In the genomic region with DNA sequence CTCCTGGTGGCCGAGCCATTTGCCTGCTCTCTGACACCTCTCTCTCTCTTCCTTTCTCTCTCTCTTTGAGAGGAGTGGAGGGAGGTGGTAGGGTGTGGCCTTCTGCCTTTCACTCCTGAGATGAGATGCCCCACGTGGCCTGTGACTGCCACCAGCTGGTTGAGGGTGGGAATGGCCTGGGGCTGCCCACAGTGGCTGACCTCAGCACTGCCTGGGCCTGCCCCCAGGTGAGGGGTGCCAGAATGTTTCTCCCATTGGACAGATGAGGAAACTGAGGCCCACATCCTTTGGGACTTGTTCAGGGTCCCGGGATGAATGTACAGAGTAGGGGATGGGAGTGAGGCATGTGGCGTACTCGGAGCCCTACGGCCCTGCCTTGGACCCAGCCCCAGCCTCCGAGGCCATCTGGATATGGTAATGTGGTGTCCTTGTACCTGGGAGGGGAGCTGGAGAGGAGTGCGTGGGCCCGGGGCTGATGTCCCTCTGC, we compare ENCODE assay signal across 6 cellular contexts. TPM values are rescaled to one million over a fixed set of nuclear protein-coding genes. Genes with fewer than 3 reads are reported as not detected.
A peak's percentile ranks its signal among the peaks of the same experiment; 100 is the strongest.
DNase-seq lines count a peak whose midpoint lies in the region; ATAC-seq, FAIRE-seq and TF ChIP-seq lines count a peak whose summit lies in the region.

No MANE protein-coding gene starts in this region.

- no peak overlapping the region for H3K23ac ChIP-seq in H1 (ENCODE audit: insufficient read length)

- no peak overlapping the region for H2BK15ac ChIP-seq in H1 (ENCODE audit: low read length)

- no peak overlapping the region for H2BK20ac ChIP-seq in H1 (ENCODE audit: low read length)

- no peak overlapping the region for H2BK120ac ChIP-seq in H1 (replicated peaks; ENCODE audit: low read depth, low read length)

- no peak overlapping the region for H3K4ac ChIP-seq in H1 (replicated peaks; ENCODE audit: insufficient read length, low read depth, low read length)

- no peak for FAIRE-seq in H1 (lab: Jason Lieb, UNC)

- POLR2A ChIA-PET in H1 (lab: Charles Lee; ENCODE audit: partially characterized antibody), result interaction anchor here (1.1 to 3.1 kb wide), 3 partner anchors 9 to 12 kb away, joined by 3 to 11 read pairs (median 4); no protein-coding TSS in a partner anchor

- no peak overlapping the region for H3K14ac ChIP-seq in H1 (ENCODE audit: insufficient read length)

- DNase-seq in SKM-1 treated with dmso at 0.1 percent for 144 hours (lab: John Stamatoyannopoulos, UW; ENCODE audit: unreplicated experiment) (peak; percentile 42), SKM-1 (lab: John Stamatoyannopoulos, UW; ENCODE audit: unreplicated experiment) (no peak), RPMI8226 (peak; percentile 87), H1 (ENCODE audit: low read depth in 1 of 2, low spot score in 2 of 2) (peak in 1 of 2 experiments; percentile 72)
- DNase-seq in stimulated activated CD4-positive, alpha-beta T cell treated with anti-CD3 and anti-CD28 coated beads, Interleukin-12 subunit alpha, Interleukin-12 subunit beta, amount 100 ng/mL, for 4 hours, result peak; percentile 28

- no peaks in the 10 kb centered on the region for H3K9me3 ChIP-seq in H1 (ENCODE audit: insufficient read depth in 2 of 2, low read depth in 1 of 2, low read length in 1 of 2)

- no peak overlapping the region for H3K4me2 ChIP-seq in H1 (ENCODE audit: insufficient read depth in 1 of 2, low read depth in 2 of 2, low read length in 2 of 2)

- peak; percentile 68 to 89 (median 77) for TF ChIP-seq CTCF in H1 (IDR thresholded peaks at IDR 0.05; ENCODE audit: control extremely low read depth in 1 of 3, insufficient read depth in 1 of 3, low read depth in 1 of 3, low read length in 3 of 3)

- no peak overlapping the region for H4K91ac ChIP-seq in H1 (replicated peaks; ENCODE audit: insufficient read length, low read length)

- H2AFZ ChIP-seq in H1 (ENCODE audit: low read length), result no peak overlapping the region

- H3K4me1 ChIP-seq in H1 (replicated peaks in 1 of 4; ENCODE audit: control insufficient read depth in 3 of 4, insufficient read depth in 4 of 4, low read length in 3 of 4), result peaks cover 0 to 16% (median 5%) of the 10 kb centered on the region in 4 experiments; a peak in 5 of 7 replicates

- no peak overlapping the region for H3K56ac ChIP-seq in H1 (replicated peaks; ENCODE audit: insufficient read length, low read depth, low read length)

- CTCF ChIA-PET in H1 (lab: Charles Lee; ENCODE audit: partially characterized antibody), result interaction anchor here (0.7 to 3.1 kb wide), 22 partner anchors 9 to 103 kb away, joined by 3 to 21 read pairs (median 5); a partner anchor contains a TSS

- 81% methylated on average over 9 of the region's 9 CpGs; no CpG with 5 or more reads in 1 of the 2 experiments for WGBS in H1 (ENCODE audit: extremely low coverage in 1 of 2, insufficient coverage in 1 of 2, insufficient read length in 1 of 2, insufficient replicate concordance in 2 of 2, low coverage in 1 of 2, low lambda C conversion rate in 2 of 2, missing lambda C conversion rate in 1 of 2), 2 experiments

- H3K27me3 ChIP-seq in H1 (replicated peaks in 1 of 4; ENCODE audit: control insufficient read depth in 3 of 4, extremely low read depth in 1 of 4, insufficient read depth in 3 of 4, low read length in 3 of 4), result no peaks in the 10 kb centered on the region

- no peak overlapping the region for H3K4me3 ChIP-seq in H1 (ENCODE audit: extremely low read depth in 1 of 4, insufficient read depth in 2 of 4, low read depth in 3 of 4, low read length in 4 of 4)

- H3K36me3 ChIP-seq in H1 (ENCODE audit: control insufficient read depth in 2 of 4, insufficient read depth in 4 of 4, low read length in 3 of 4), result peaks cover 2 to 25% (median 11%) of the 10 kb centered on the region in 4 experiments; a peak in 6 of 8 replicates

- H2AK5ac ChIP-seq in H1 (ENCODE audit: low read depth, low read length), result no peak overlapping the region

- H2BK12ac ChIP-seq in H1 (ENCODE audit: low read depth, low read length), result 0 out of 2 replicates have a peak overlapping the region, but pooled peaks have one; percentile 60

- H3K18ac ChIP-seq in H1 (ENCODE audit: extremely low read depth, low read length), result no peak overlapping the region

- H3K27ac ChIP-seq in H1 (ENCODE audit: low read depth, low read length), result no peak overlapping the region

- no peaks in the 10 kb centered on the region; the same call in 1 of the 2 replicates for H3K23me2 ChIP-seq in H1 (ENCODE audit: low read depth, low read length)

- no peak for ATAC-seq in GM21447 (IDR thresholded peaks at IDR 0.05; ENCODE audit: unreplicated experiment)

- TF ChIP-seq RAD21 in H1 (IDR thresholded peaks at IDR 0.05 in 1 of 2, conservative IDR thresholded peaks at IDR 0.05 in 1 of 2; ENCODE audit: low read depth in 2 of 2, low read length in 2 of 2), result peak; percentile 83 to 86

- H3K79me1 ChIP-seq in H1 (ENCODE audit: low read depth, low read length), result no peaks in the 10 kb centered on the region

- no peak overlapping the region for H3K9ac ChIP-seq in H1 (replicated peaks in 1 of 4; ENCODE audit: extremely low read depth in 1 of 4, low read depth in 3 of 4, low read length in 3 of 4)

- no peak overlapping the region for H4K8ac ChIP-seq in H1 (ENCODE audit: extremely low read depth, insufficient read depth, low read length)

- no peak overlapping the region for H4K5ac ChIP-seq in H1 (ENCODE audit: insufficient read length, low read depth, low read length)

- no peak for TF ChIP-seq POLR2A in H1 (IDR thresholded peaks at IDR 0.05; ENCODE audit: control extremely low read depth in 1 of 2, low read depth in 2 of 2, low read length in 2 of 2)

- H2BK5ac ChIP-seq in H1 (ENCODE audit: low read depth, low read length), result no peak overlapping the region

- TF ChIP-seq EP300 in H1 (IDR thresholded peaks at IDR 0.05; ENCODE audit: borderline replicate concordance in 1 of 2, low read depth in 2 of 2, low read length in 2 of 2), result no peak

- H3K79me2 ChIP-seq in H1 (ENCODE audit: control insufficient read depth in 1 of 2, insufficient read depth in 2 of 2, low read length in 2 of 2), result no peaks in the 10 kb centered on the region

- H4K20me1 ChIP-seq in H1 (replicated peaks in 1 of 2; ENCODE audit: control insufficient read depth in 1 of 2, insufficient read depth in 2 of 2, low read length in 2 of 2), result peaks cover 0 to 7% of the 10 kb centered on the region in 2 experiments

TF ChIP-seq in H1, 55 proteins besides CTCF, POLR2A, EP300 and RAD21 (continues in another document):
- no peak for TF ChIP-seq ASH2L (IDR thresholded peaks at IDR 0.05; ENCODE audit: low read length)
- no peak for TF ChIP-seq NANOG (IDR thresholded peaks at IDR 0.05; ENCODE audit: insufficient read depth, low read depth, low read length, poor library complexity, severe bottlenecking)

RNA-seq across cellular contexts. Expression of a gene that starts 12.7 kb away (rescaled TPM):
- 0.90 and 1.3 TPM in 2 replicates for total RNA-seq in H1 (2021; fragmentation: NEBNext Ultra II Directional; extraction: Animal tissue kit (Norgen Biotek cat#: 25700))
- polyA plus RNA-seq in H1 (2011; rRNA removed), result 0.67 and 0.70 TPM in 2 replicates
- 1.0 TPM for polyA plus RNA-seq in H1 (2011; cell fraction: cytosol; rRNA removed)
- polyA plus RNA-seq in H1 (2011; cell fraction: nucleus; rRNA removed), result 1.4 TPM
- polyA plus RNA-seq in H1 (2012, experiment 1 of 2), result 0.52 to 4.1 TPM (median 1.8 TPM) in 4 replicates
- 0.43 TPM for polyA plus RNA-seq in H1 (2012, experiment 2 of 2)
- 0.69 TPM for polyA plus RNA-seq in H1 (2013, experiment 1 of 2)
- polyA plus RNA-seq in H1 (2013, experiment 2 of 2), result 0.64 TPM
- polyA minus RNA-seq in H1 (2011; rRNA and poly(A)+ RNA removed), result 0.22 and 0.47 TPM in 2 replicates
- polyA minus RNA-seq in H1 (2011; cell fraction: cytosol; rRNA and poly(A)+ RNA removed), result not detected
- 1.2 TPM for polyA minus RNA-seq in H1 (2011; cell fraction: nucleus; rRNA and poly(A)+ RNA removed)

RNA-seq across cellular contexts. Expression of a gene that starts 13.3 kb away (rescaled TPM):
- total RNA-seq in H1 (2021; fragmentation: NEBNext Ultra II Directional; extraction: Animal tissue kit (Norgen Biotek cat#: 25700)), result 69.7 and 70.9 TPM in 2 replicates
- polyA plus RNA-seq in H1 (2011; rRNA removed), result 192 and 261 TPM in 2 replicates
- polyA plus RNA-seq in H1 (2011; cell fraction: cytosol; rRNA removed), result 143 TPM
- 170 TPM for polyA plus RNA-seq in H1 (2011; cell fraction: nucleus; rRNA removed)
- polyA plus RNA-seq in H1 (2012, experiment 1 of 2), result 62.9 to 98.6 TPM (median 90.5 TPM) in 4 replicates
- 114 TPM for polyA plus RNA-seq in H1 (2012, experiment 2 of 2)
- 85.2 TPM for polyA plus RNA-seq in H1 (2013, experiment 1 of 2)
- polyA plus RNA-seq in H1 (2013, experiment 2 of 2), result 106 TPM
- polyA minus RNA-seq in H1 (2011; rRNA and poly(A)+ RNA removed), result 53.6 and 60.7 TPM in 2 replicates
- 48.1 TPM for polyA minus RNA-seq in H1 (2011; cell fraction: cytosol; rRNA and poly(A)+ RNA removed)
- 36.8 TPM for polyA minus RNA-seq in H1 (2011; cell fraction: nucleus; rRNA and poly(A)+ RNA removed)

RNA-seq across cellular contexts. Expression of a gene that starts 56.5 kb away (rescaled TPM):
- 17.9 and 18.5 TPM in 2 replicates for total RNA-seq in H1 (2021; fragmentation: NEBNext Ultra II Directional; extraction: Animal tissue kit (Norgen Biotek cat#: 25700))
- 8.7 and 11.6 TPM in 2 replicates for polyA plus RNA-seq in H1 (2011; rRNA removed)
- 11.6 TPM for polyA plus RNA-seq in H1 (2011; cell fraction: cytosol; rRNA removed)
- polyA plus RNA-seq in H1 (2011; cell fraction: nucleus; rRNA removed), result 25.9 TPM
- 8.8 to 11.6 TPM (median 10.6 TPM) in 4 replicates for polyA plus RNA-seq in H1 (2012, experiment 1 of 2)
- polyA plus RNA-seq in H1 (2012, experiment 2 of 2), result 9.7 TPM
- 7.9 TPM for polyA plus RNA-seq in H1 (2013, experiment 1 of 2)
- polyA plus RNA-seq in H1 (2013, experiment 2 of 2), result 6.8 TPM
- 27.2 and 30.4 TPM in 2 replicates for polyA minus RNA-seq in H1 (2011; rRNA and poly(A)+ RNA removed)
- 13.9 TPM for polyA minus RNA-seq in H1 (2011; cell fraction: cytosol; rRNA and poly(A)+ RNA removed)
- polyA minus RNA-seq in H1 (2011; cell fraction: nucleus; rRNA and poly(A)+ RNA removed), result 36.5 TPM

RNA-seq across cellular contexts. Expression of a gene that starts 56.7 kb away (rescaled TPM):
- total RNA-seq in H1 (2021; fragmentation: NEBNext Ultra II Directional; extraction: Animal tissue kit (Norgen Biotek cat#: 25700)), result 25.5 and 26.0 TPM in 2 replicates
- polyA plus RNA-seq in H1 (2011; rRNA removed), result 15.7 and 20.4 TPM in 2 replicates
- polyA plus RNA-seq in H1 (2011; cell fraction: cytosol; rRNA removed), result 14.5 TPM
- polyA plus RNA-seq in H1 (2011; cell fraction: nucleus; rRNA removed), result 56.9 TPM
- polyA plus RNA-seq in H1 (2012, experiment 1 of 2), result 16.3 to 19.7 TPM (median 17.9 TPM) in 4 replicates
- 5.3 TPM for polyA plus RNA-seq in H1 (2012, experiment 2 of 2)
- 25.9 TPM for polyA plus RNA-seq in H1 (2013, experiment 1 of 2)
- polyA plus RNA-seq in H1 (2013, experiment 2 of 2), result 26.7 TPM
- polyA minus RNA-seq in H1 (2011; rRNA and poly(A)+ RNA removed), result 14.1 and 19.6 TPM in 2 replicates
- 11.1 TPM for polyA minus RNA-seq in H1 (2011; cell fraction: cytosol; rRNA and poly(A)+ RNA removed)
- 21.3 TPM for polyA minus RNA-seq in H1 (2011; cell fraction: nucleus; rRNA and poly(A)+ RNA removed)

RNA-seq across cellular contexts. Expression of a gene that starts 57.7 kb away (rescaled TPM):
- total RNA-seq in H1 (2021; fragmentation: NEBNext Ultra II Directional; extraction: Animal tissue kit (Norgen Biotek cat#: 25700)), result 17.6 and 18.9 TPM in 2 replicates
- 4.6 and 4.8 TPM in 2 replicates for polyA plus RNA-seq in H1 (2011; rRNA removed)
- polyA plus RNA-seq in H1 (2011; cell fraction: cytosol; rRNA removed), result 5.0 TPM
- polyA plus RNA-seq in H1 (2011; cell fraction: nucleus; rRNA removed), result 5.7 TPM
- 9.5 to 11.2 TPM (median 10.4 TPM) in 4 replicates for polyA plus RNA-seq in H1 (2012, experiment 1 of 2)
- polyA plus RNA-seq in H1 (2012, experiment 2 of 2), result 10.6 TPM
- 16.0 TPM for polyA plus RNA-seq in H1 (2013, experiment 1 of 2)
- polyA plus RNA-seq in H1 (2013, experiment 2 of 2), result 18.1 TPM
- 8.4 and 9.0 TPM in 2 replicates for polyA minus RNA-seq in H1 (2011; rRNA and poly(A)+ RNA removed)
- polyA minus RNA-seq in H1 (2011; cell fraction: cytosol; rRNA and poly(A)+ RNA removed), result 6.7 TPM
- 4.6 TPM for polyA minus RNA-seq in H1 (2011; cell fraction: nucleus; rRNA and poly(A)+ RNA removed)
